Comparison of ENCODE assay signal across 15 cellular contexts in the genomic region with DNA sequence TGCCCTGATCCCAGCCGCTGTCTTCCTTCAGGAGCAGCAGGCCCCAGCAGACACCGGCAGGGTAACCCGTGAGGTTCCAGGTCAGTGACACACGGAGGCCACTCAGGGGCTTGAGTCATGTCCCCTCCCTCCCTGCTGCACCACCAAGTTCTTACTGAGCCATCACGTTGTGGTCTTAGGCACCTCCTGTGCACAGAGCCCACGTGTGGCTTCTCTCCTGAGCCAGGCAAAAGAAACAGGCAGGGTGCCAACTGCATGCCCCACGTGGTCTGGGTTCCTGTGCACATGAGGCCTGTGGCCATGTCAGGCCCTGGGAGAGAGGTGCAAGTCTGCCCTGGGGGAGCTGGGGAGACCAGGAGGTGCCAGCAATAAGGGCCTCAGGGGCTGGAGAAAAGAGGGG.
DNase-seq lines count a peak whose midpoint lies in the region; ATAC-seq and TF ChIP-seq lines count a peak whose summit lies in the region.
"Had no signal": no experiment of that assay in that cellular context is flagged by ENCODE, and none has a peak within 500 bp of the region (broad histone marks: within the 10 kb centered on the region; RNA-seq: fewer than 3 reads in every experiment).

No MANE protein-coding gene starts in this region.

- no peaks in the 10 kb centered on the region for H3K79me2 ChIP-seq in PC-3 (ENCODE audit: low read length)

- TF ChIP-seq POLR2A in thyroid gland (IDR thresholded peaks at IDR 0.05): no peak

- BruUV-seq in PC-3 (replicated peaks; lab: Mats Ljungman, UMichigan): no TSS peak

- H3K4me3 ChIP-seq in right cardiac atrium (ENCODE audit: low read length) (no peak overlapping the region), epithelial cell of esophagus (ENCODE audit: low read length) (no peak overlapping the region), thyroid gland (replicated peaks in 1 of 3) (no peak overlapping the region), PC-3 (ENCODE audit: low read length) (no peak overlapping the region)
- H3K4me3 ChIP-seq: HAP-1, PC-9, sigmoid colon had no signal

- ATAC-seq in left ventricle myocardium superior: peak; percentile 78
- no peak for ATAC-seq in right cardiac atrium
- no peak for ATAC-seq in PC-3
- ATAC-seq: activated CD8-positive, alpha-beta memory T cell treated with anti-CD3 and anti-CD28 coated beads, Interleukin-2, amount 10 ng/mL, durations not matched to agents 7 days and 5 days had no signal

- 62% methylated on average over 7 of the region's 7 CpGs for WGBS in right cardiac atrium
- WGBS in thyroid gland, 2 donors: 30 to 38% methylated on average over 3 to 7 of the region's 7 CpGs

- TF ChIP-seq CTCF in epithelial cell of esophagus (IDR thresholded peaks at IDR 0.05; ENCODE audit: insufficient read depth, low read depth, low read length, missing control alignments) (no peak), thyroid gland (IDR thresholded peaks at IDR 0.05) (no peak), PC-3 (conservative IDR thresholded peaks at IDR 0.05; ENCODE audit: low read depth, low read length) (no peak)

- DNase-seq in left ventricle myocardium superior: peak; percentile 51
- DNase-seq in right cardiac atrium: no peak
- peak; percentile 50 for DNase-seq in RPMI7951 (ENCODE audit: low read depth)
- DNase-seq in epithelial cell of esophagus (ENCODE audit: low read depth): peak; percentile 29
- DNase-seq in thyroid gland: peak; percentile 89
- no peak for DNase-seq in activated CD4-positive, alpha-beta T cell treated with anti-CD3 and anti-CD28 coated beads, Interleukin-2, amount 50 U/mL, for 48 hours
- DNase-seq in SK-N-DZ (ENCODE audit: low spot score): no peak
- DNase-seq in PC-3: no peak
- DNase-seq: activated CD8-positive, alpha-beta memory T cell treated with anti-CD3 and anti-CD28 coated beads, Interleukin-2, amount 10 ng/mL, durations not matched to agents 7 days and 5 days; AML-193; NCI-H446 treated with DMSO at 0.1 percent for 48 hours; PC-9; sigmoid colon; T1000 had no signal

- H3K9me2 ChIP-seq in PC-3 (replicated peaks; ENCODE audit: low read length): no peaks in the 10 kb centered on the region

- no peaks in the 10 kb centered on the region for H3K27me3 ChIP-seq in right cardiac atrium (ENCODE audit: control insufficient read depth, insufficient read depth)
- H3K27me3 ChIP-seq in thyroid gland: no peaks in the 10 kb centered on the region
- no peaks in the 10 kb centered on the region for H3K27me3 ChIP-seq in PC-3 (ENCODE audit: low read length)
- H3K27me3 ChIP-seq: sigmoid colon had no signal

- intact Hi-C loops in left ventricle myocardium superior (cut with micrococcal nuclease): no loop called here
- intact Hi-C loops in right cardiac atrium (cut with DNase I): no loop called here
- intact Hi-C loops in thyroid gland (cut with DNase I): no loop called here
- intact Hi-C loops in PC-3 (cut with micrococcal nuclease): no loop called here

- CTCF ChIA-PET in PC-3 (lab: Charles Lee): no interaction called here

- no peak overlapping the region for H2AFZ ChIP-seq in PC-3 (ENCODE audit: low read length)
- H2AFZ ChIP-seq: PC-9 had no signal

- no peaks in the 10 kb centered on the region for H3K9me3 ChIP-seq in right cardiac atrium (ENCODE audit: control insufficient read depth, low read length)
- H3K9me3 ChIP-seq in thyroid gland: no peaks in the 10 kb centered on the region
- no peaks in the 10 kb centered on the region for H3K9me3 ChIP-seq in PC-3 (ENCODE audit: low read length)
- H3K9me3 ChIP-seq: HAP-1, sigmoid colon had no signal

- no peak overlapping the region for H3K9ac ChIP-seq in PC-3 (ENCODE audit: low read length)

- H3K4me2 ChIP-seq in PC-3 (ENCODE audit: low read length): no peak overlapping the region
- H3K4me2 ChIP-seq: PC-9 had no signal

- no peaks in the 10 kb centered on the region for H4K20me1 ChIP-seq in PC-3 (ENCODE audit: low read length)

- H3K36me3 ChIP-seq in thyroid gland (no peaks in the 10 kb centered on the region), PC-3 (ENCODE audit: low read depth, low read length) (no peaks in the 10 kb centered on the region)
- H3K36me3 ChIP-seq: HAP-1 had no signal

- no peak overlapping the region for H3K27ac ChIP-seq in right cardiac atrium (ENCODE audit: low read length)
- no peak overlapping the region for H3K27ac ChIP-seq in thyroid gland
- no peak overlapping the region for H3K27ac ChIP-seq in PC-3 (ENCODE audit: low read length)
- H3K27ac ChIP-seq: PC-9, sigmoid colon had no signal

- H3K4me1 ChIP-seq in right cardiac atrium (ENCODE audit: control insufficient read depth, insufficient read depth, low read length) (no peaks in the 10 kb centered on the region), thyroid gland (peaks cover 0 to 6% of the 10 kb centered on the region in 2 donors), PC-3 (ENCODE audit: insufficient read depth, low read length) (peaks cover 19% of the 10 kb centered on the region)
- H3K4me1 ChIP-seq: HAP-1 had no signal

- H3F3A ChIP-seq in PC-3 (ENCODE audit: low read length, unreplicated experiment): no peaks in the 10 kb centered on the region

- POLR2A ChIA-PET in PC-3 (lab: Charles Lee; ENCODE audit: unreplicated experiment): no interaction called here

Comparison
In these comparisons a context has a peak if more than half of its experiments do, and no peak if none do; other contexts are left out.
1. DNase-seq: peak in left ventricle myocardium superior (single experiment), RPMI7951 (single experiment), epithelial cell of esophagus (single experiment) and thyroid gland (2 of 2); none in right cardiac atrium (0 of 3), activated CD4-positive, alpha-beta T cell treated with anti-CD3 and anti-CD28 coated beads, Interleukin-2, amount 50 U/mL, for 48 hours (0 of 2), SK-N-DZ (single experiment) and PC-3 (single experiment).